Comparison of ENCODE assay signal across 18 cellular contexts in genomic region chr6:52983159-52983848, GRCh38. TPM values are rescaled to one million over a fixed set of nuclear protein-coding genes. Genes with fewer than 3 reads are reported as not detected.
DNase-seq lines count a peak whose midpoint lies in the region; ATAC-seq and TF ChIP-seq lines count a peak whose summit lies in the region.
"Had no signal": no experiment of that assay in that cellular context is flagged by ENCODE, and none has a peak within 500 bp of the region (broad histone marks: within the 10 kb centered on the region; RNA-seq: fewer than 3 reads in every experiment).

No MANE protein-coding gene starts in this region.

- H3K18ac ChIP-seq in mesendoderm (ENCODE audit: low read length), result no peak overlapping the region

- peaks cover 66% of the 10 kb centered on the region for H3K4me1 Mint-ChIP-seq in activated CD4-positive, alpha-beta T cell treated with anti-CD3 and anti-CD28 coated beads, Interleukin-2, amount 10 ng/mL, durations not matched to agents 24 days and 14 days
- H3K4me1 Mint-ChIP-seq in activated naive CD8-positive, alpha-beta T cell treated with anti-CD3 and anti-CD28 coated beads for 36 hours, result peaks cover 56% of the 10 kb centered on the region
- peaks cover 37 to 52% of the 10 kb centered on the region in 2 donors for H3K4me1 Mint-ChIP-seq in stimulated activated naive B cell treated with anti-CD40 and anti-IgM and Interleukin-4, amounts not matched to agents 10 μg/mL and 1 μg/mL and 100 μg/mL, for 72 hours
- H3K4me1 Mint-ChIP-seq: brain had no signal

- H3K79me2 ChIP-seq in MM.1S (ENCODE audit: low read length), result no peaks in the 10 kb centered on the region
- no peaks in the 10 kb centered on the region for H3K79me2 ChIP-seq in mesendoderm (ENCODE audit: control insufficient read depth, insufficient read depth, low read length)

- H3K4me1 ChIP-seq in MM.1S (ENCODE audit: low read length) (peaks cover 40% of the 10 kb centered on the region), mesendoderm (ENCODE audit: control insufficient read depth, low read depth, low read length) (no peaks in the 10 kb centered on the region)
- H3K4me1 ChIP-seq: BE2C, upper lobe of left lung had no signal

- no peak overlapping the region for H3K56ac ChIP-seq in mesendoderm (ENCODE audit: low read length)

- WGBS in mesendoderm (ENCODE audit: extremely low coverage, insufficient coverage, low lambda C conversion rate), result no CpG with 5 or more reads among the region's 5 CpGs

- no peaks in the 10 kb centered on the region for H3K9me3 ChIP-seq in MM.1S (replicated peaks; ENCODE audit: insufficient read depth, low read length)
- H3K9me3 ChIP-seq: BE2C, upper lobe of left lung had no signal

- H3K4me2 ChIP-seq in MM.1S (ENCODE audit: low read depth, low read length) (peak overlapping the region; percentile 80), mesendoderm (ENCODE audit: low read length) (no peak overlapping the region)

- H3K9me2 ChIP-seq in MM.1S (replicated peaks; ENCODE audit: insufficient read depth, low read length), result no peaks in the 10 kb centered on the region

- no peak overlapping the region for H4K8ac ChIP-seq in mesendoderm (ENCODE audit: low read depth, low read length)

- TF ChIP-seq CTCF in MM.1S (IDR thresholded peaks at IDR 0.05; ENCODE audit: low read length), result no peak

- no peak overlapping the region for H3K4ac ChIP-seq in mesendoderm (ENCODE audit: low read depth, low read length)

- H3K27me3 ChIP-seq in MM.1S (replicated peaks; ENCODE audit: insufficient read depth, low read length) (no peaks in the 10 kb centered on the region), mesendoderm (ENCODE audit: insufficient read depth, low read length, poor library complexity) (no peaks in the 10 kb centered on the region)
- H3K27me3 ChIP-seq: BE2C, upper lobe of left lung had no signal

- peak overlapping the region; percentile 79; the same call in 1 of the 2 replicates for H3K27ac ChIP-seq in MM.1S (ENCODE audit: low read length)
- H3K27ac ChIP-seq in mesendoderm (ENCODE audit: low read depth, low read length), result no peak overlapping the region
- H3K27ac ChIP-seq: coronary artery, upper lobe of left lung had no signal

- H3K9ac ChIP-seq in MM.1S (ENCODE audit: low read length), result no peak overlapping the region
- H3K9ac ChIP-seq in mesendoderm (ENCODE audit: low read length), result no peak overlapping the region

- H3K9me3 Mint-ChIP-seq in activated CD4-positive, alpha-beta T cell treated with anti-CD3 and anti-CD28 coated beads, Interleukin-2, amount 10 ng/mL, durations not matched to agents 24 days and 14 days, result no peaks in the 10 kb centered on the region
- H3K9me3 Mint-ChIP-seq in activated naive CD8-positive, alpha-beta T cell treated with anti-CD3 and anti-CD28 coated beads for 36 hours, result no peaks in the 10 kb centered on the region
- H3K9me3 Mint-ChIP-seq in stimulated activated naive B cell treated with anti-CD40 and anti-IgM and Interleukin-4, amounts not matched to agents 10 μg/mL and 1 μg/mL and 100 μg/mL, for 72 hours, result no peaks in the 10 kb centered on the region
- H3K9me3 Mint-ChIP-seq: brain, WTC11 had no signal

- no peak overlapping the region for H2BK5ac ChIP-seq in mesendoderm (ENCODE audit: low read length)

- peaks cover 21% of the 10 kb centered on the region for H3F3A ChIP-seq in MM.1S (ENCODE audit: insufficient read depth, low read length)

- peak overlapping the region; percentile 92 for H3K27ac Mint-ChIP-seq in activated CD4-positive, alpha-beta T cell treated with anti-CD3 and anti-CD28 coated beads, Interleukin-2, amount 10 ng/mL, durations not matched to agents 24 days and 14 days
- H3K27ac Mint-ChIP-seq in activated naive CD8-positive, alpha-beta T cell treated with anti-CD3 and anti-CD28 coated beads for 36 hours, result peak overlapping the region; percentile 40
- peak overlapping the region; percentile 20 for H3K27ac Mint-ChIP-seq in stimulated activated naive B cell treated with anti-CD40 and anti-IgM and Interleukin-4, amounts not matched to agents 10 μg/mL and 1 μg/mL and 100 μg/mL, for 72 hours
- H3K27ac Mint-ChIP-seq: WTC11 had no signal

- peak; percentile 86 to 90 for ATAC-seq in stimulated activated naive B cell treated with anti-CD40 and anti-IgM and Interleukin-4, amounts not matched to agents 10 μg/mL and 1 μg/mL and 100 μg/mL, for 72 hours (replicated peaks)
- no peak for ATAC-seq in HG03342 (IDR thresholded peaks at IDR 0.05; ENCODE audit: unreplicated experiment)
- ATAC-seq in sciatic nerve, result no peak
- ATAC-seq: WTC11 had no signal

- H3K36me3 Mint-ChIP-seq in activated CD4-positive, alpha-beta T cell treated with anti-CD3 and anti-CD28 coated beads, Interleukin-2, amount 10 ng/mL, durations not matched to agents 24 days and 14 days (ENCODE audit: low read depth), result peaks cover 47% of the 10 kb centered on the region
- peaks cover 31% of the 10 kb centered on the region for H3K36me3 Mint-ChIP-seq in activated naive CD8-positive, alpha-beta T cell treated with anti-CD3 and anti-CD28 coated beads for 36 hours
- peaks cover 3 to 14% of the 10 kb centered on the region in 2 donors for H3K36me3 Mint-ChIP-seq in stimulated activated naive B cell treated with anti-CD40 and anti-IgM and Interleukin-4, amounts not matched to agents 10 μg/mL and 1 μg/mL and 100 μg/mL, for 72 hours

- intact Hi-C loops in activated CD4-positive, alpha-beta T cell treated with anti-CD3 and anti-CD28 coated beads, Interleukin-2, amount 10 ng/mL, durations not matched to agents 24 days and 14 days (cut with micrococcal nuclease), result loop anchor here (5.0 to 10.0 kb wide), 4 partner anchors 324 to 821 kb away; partner anchors contain the start of gene MCM3
- intact Hi-C loops in sciatic nerve (cut with DNase I), result no loop called here

- H4K5ac ChIP-seq in mesendoderm (ENCODE audit: low read length), result no peak overlapping the region

- H3K4me3 ChIP-seq in MM.1S (ENCODE audit: low read length), result no peak overlapping the region
- no peak overlapping the region for H3K4me3 ChIP-seq in mesendoderm (ENCODE audit: low read length)
- H3K4me3 ChIP-seq: coronary artery, upper lobe of left lung had no signal

- no peaks in the 10 kb centered on the region for H4K20me1 ChIP-seq in MM.1S (ENCODE audit: insufficient read depth, low read length)

- DNase-seq in activated CD4-positive, alpha-beta T cell treated with anti-CD3 and anti-CD28 coated beads, Interleukin-2, amount 10 ng/mL, durations not matched to agents 24 days and 14 days, result no peak
- no peak for DNase-seq in activated CD4-positive, alpha-beta T cell treated with anti-CD3 and anti-CD28 coated beads, Interleukin-2, amount 50 U/mL, for 4 hours
- DNase-seq in MM.1S (no peak), mesendoderm (no peak), sciatic nerve (ENCODE audit: low spot score) (no peak)
- DNase-seq in activated naive CD8-positive, alpha-beta T cell treated with anti-CD3 and anti-CD28 coated beads for 36 hours, result no peak
- peak; percentile 42 for DNase-seq in stimulated activated naive B cell treated with anti-CD40 and anti-IgM and Interleukin-4, amounts not matched to agents 10 μg/mL and 1 μg/mL and 100 μg/mL, for 72 hours
- DNase-seq: BE2C, HCEC 1CT, NCI-H1105 treated with DMSO at 0.1 percent for 48 hours, NCI-H2081 treated with DMSO at 0.1 percent for 48 hours, nucleus accumbens, small intestine, upper lobe of left lung had no signal

- no peak overlapping the region for H2BK120ac ChIP-seq in mesendoderm (ENCODE audit: low read depth, low read length)

- H3K79me1 ChIP-seq in mesendoderm (ENCODE audit: low read length), result no peaks in the 10 kb centered on the region

- H3K4me3 Mint-ChIP-seq in activated CD4-positive, alpha-beta T cell treated with anti-CD3 and anti-CD28 coated beads, Interleukin-2, amount 10 ng/mL, durations not matched to agents 24 days and 14 days, result peak overlapping the region; percentile 25
- no peak overlapping the region for H3K4me3 Mint-ChIP-seq in activated naive CD8-positive, alpha-beta T cell treated with anti-CD3 and anti-CD28 coated beads for 36 hours
- peak overlapping the region; percentile 46 to 59 for H3K4me3 Mint-ChIP-seq in stimulated activated naive B cell treated with anti-CD40 and anti-IgM and Interleukin-4, amounts not matched to agents 10 μg/mL and 1 μg/mL and 100 μg/mL, for 72 hours
- H3K4me3 Mint-ChIP-seq: brain, WTC11 had no signal

- H3K36me3 ChIP-seq in MM.1S (replicated peaks; ENCODE audit: insufficient read depth, low read length) (no peaks in the 10 kb centered on the region), mesendoderm (ENCODE audit: control insufficient read depth, insufficient read depth, low read length) (peaks cover 4% of the 10 kb centered on the region)

- H2AK5ac ChIP-seq in mesendoderm (ENCODE audit: low read length), result no peak overlapping the region

- no peak overlapping the region for H3K23ac ChIP-seq in mesendoderm (ENCODE audit: low read length)

- no peak overlapping the region for H2AFZ ChIP-seq in MM.1S (ENCODE audit: low read length)

- no peak overlapping the region for H2BK15ac ChIP-seq in mesendoderm (replicated peaks; ENCODE audit: low read depth)

- peaks cover 2% of the 10 kb centered on the region for H3K27me3 Mint-ChIP-seq in activated CD4-positive, alpha-beta T cell treated with anti-CD3 and anti-CD28 coated beads, Interleukin-2, amount 10 ng/mL, durations not matched to agents 24 days and 14 days
- H3K27me3 Mint-ChIP-seq in activated naive CD8-positive, alpha-beta T cell treated with anti-CD3 and anti-CD28 coated beads for 36 hours, result peaks cover 63% of the 10 kb centered on the region
- H3K27me3 Mint-ChIP-seq in stimulated activated naive B cell treated with anti-CD40 and anti-IgM and Interleukin-4, amounts not matched to agents 10 μg/mL and 1 μg/mL and 100 μg/mL, for 72 hours, result no peaks in the 10 kb centered on the region
- H3K27me3 Mint-ChIP-seq: brain had no signal

RNA-seq across cellular contexts. Expression of gene GSTA4, which starts 11.8 kb away (rescaled TPM):
- total RNA-seq in activated CD4-positive, alpha-beta T cell treated with anti-CD3 and anti-CD28 coated beads, Interleukin-2, amount 10 ng/mL, durations not matched to agents 24 days and 14 days, result 28.7 and 32.1 TPM in 2 replicates
- 1 to 10 TPM; 8.4 to 8.5 TPM for total RNA-seq in activated naive CD8-positive, alpha-beta T cell treated with anti-CD3 and anti-CD28 coated beads for 36 hours
- 9.4 TPM for polyA plus RNA-seq in mesendoderm (2013, experiment 1 of 2)
- 9.3 TPM for polyA plus RNA-seq in mesendoderm (2013, experiment 2 of 2)
- total RNA-seq in sciatic nerve, result 24.1 TPM

Comparison
In these comparisons a context has a peak if more than half of its experiments do, and no peak if none do; other contexts are left out.
1. H3K27ac Mint-ChIP-seq: peak in every context shown above with its lines; median percentile 92 in activated CD4-positive, alpha-beta T cell treated with anti-CD3 and anti-CD28 coated beads, Interleukin-2, amount 10 ng/mL, durations not matched to agents 24 days and 14 days; 40 in activated naive CD8-positive, alpha-beta T cell treated with anti-CD3 and anti-CD28 coated beads for 36 hours; 20 in stimulated activated naive B cell treated with anti-CD40 and anti-IgM and Interleukin-4, amounts not matched to agents 10 μg/mL and 1 μg/mL and 100 μg/mL, for 72 hours.
2. ATAC-seq: peak in stimulated activated naive B cell treated with anti-CD40 and anti-IgM and Interleukin-4, amounts not matched to agents 10 μg/mL and 1 μg/mL and 100 μg/mL, for 72 hours (2 of 2); none in HG03342 (single experiment) and sciatic nerve (single experiment).